In genomic region chr13:87123987-87124784, GRCh38 we compare ENCODE assay signal across 10 cellular contexts.
DNase-seq lines count a peak whose midpoint lies in the region; FAIRE-seq lines count a peak whose summit lies in the region.
"Had no signal": no experiment of that assay in that cellular context is flagged by ENCODE, and none has a peak within 500 bp of the region (broad histone marks: within the 10 kb centered on the region; RNA-seq: fewer than 3 reads in every experiment).

No MANE protein-coding gene starts in this region.

- H3K9me3 Mint-ChIP-seq in activated T-helper 2 cell treated with anti-CD3 and anti-CD28 coated beads, Interferon-gamma antibody, Interleukin-2, Interleukin-4, amounts not matched to agents 10 μg/mL and 5 μg/mL and 100 μg/mL, durations not matched to agents 14 hours and 24 hours and 36 hours: peaks cover 11% of the 10 kb centered on the region

- H3K4me1 Mint-ChIP-seq in activated T-helper 2 cell treated with anti-CD3 and anti-CD28 coated beads, Interferon-gamma antibody, Interleukin-2, Interleukin-4, amounts not matched to agents 10 μg/mL and 5 μg/mL and 100 μg/mL, durations not matched to agents 14 hours and 24 hours and 36 hours (ENCODE audit: low read depth): no peaks in the 10 kb centered on the region

- H3K27ac ChIP-seq in BLaER1 treated with 17β-estradiol and CSF1 and Interleukin-3, amounts not matched to agents 10 nM and 100 nM: peak overlapping the region in 10 of 11 experiments; percentile 64 to 95 (median 89); a peak in 20 of 22 replicates
- no peak overlapping the region for H3K27ac ChIP-seq in small intestine (ENCODE audit: low read depth in 1 of 2, low read length in 1 of 2)
- H3K27ac ChIP-seq: upper lobe of left lung had no signal

- no peaks in the 10 kb centered on the region for H3K27me3 ChIP-seq in BLaER1 treated with 17β-estradiol and CSF1 and Interleukin-3, amounts not matched to agents 10 nM and 100 nM
- H3K27me3 ChIP-seq in small intestine (ENCODE audit: control insufficient read depth in 2 of 2, insufficient read depth in 2 of 2, low read length in 2 of 2): no peaks in the 10 kb centered on the region
- H3K27me3 ChIP-seq: upper lobe of left lung had no signal

- H3K4me3 Mint-ChIP-seq in activated T-helper 2 cell treated with anti-CD3 and anti-CD28 coated beads, Interferon-gamma antibody, Interleukin-2, Interleukin-4, amounts not matched to agents 10 μg/mL and 5 μg/mL and 100 μg/mL, durations not matched to agents 14 hours and 24 hours and 36 hours (ENCODE audit: low read depth): no peak overlapping the region

- peaks cover 23 to 64% (median 37%) of the 10 kb centered on the region in 10 experiments for H3K4me1 ChIP-seq in BLaER1 treated with 17β-estradiol and CSF1 and Interleukin-3, amounts not matched to agents 10 nM and 100 nM
- no peaks in the 10 kb centered on the region for H3K4me1 ChIP-seq in small intestine (ENCODE audit: control insufficient read depth in 2 of 2, insufficient read depth in 1 of 2, low read depth in 1 of 2, low read length in 1 of 2)
- H3K4me1 ChIP-seq: upper lobe of left lung had no signal

- 53 to 62% (median 53%) methylated on average over 10 of the region's 10 CpGs for WGBS in small intestine, 3 donors

- H3K9ac ChIP-seq in BLaER1 treated with 17β-estradiol and CSF1 and Interleukin-3, amounts not matched to agents 10 nM and 100 nM: peak overlapping the region in 10 of 11 experiments; percentile 37 to 77 (median 70); a peak in 19 of 22 replicates

- H3K27me3 Mint-ChIP-seq in activated T-helper 2 cell treated with anti-CD3 and anti-CD28 coated beads, Interferon-gamma antibody, Interleukin-2, Interleukin-4, amounts not matched to agents 10 μg/mL and 5 μg/mL and 100 μg/mL, durations not matched to agents 14 hours and 24 hours and 36 hours (ENCODE audit: low read depth): no peaks in the 10 kb centered on the region

- no peak for FAIRE-seq in small intestine (lab: Jason Lieb, UNC)

- H3K36me3 Mint-ChIP-seq in activated T-helper 2 cell treated with anti-CD3 and anti-CD28 coated beads, Interferon-gamma antibody, Interleukin-2, Interleukin-4, amounts not matched to agents 10 μg/mL and 5 μg/mL and 100 μg/mL, durations not matched to agents 14 hours and 24 hours and 36 hours (ENCODE audit: low read depth): no peaks in the 10 kb centered on the region

- H3K4me2 ChIP-seq in BLaER1 treated with 17β-estradiol and CSF1 and Interleukin-3, amounts not matched to agents 10 nM and 100 nM: peak overlapping the region; percentile 53 to 82 (median 68)

- DNase-seq in HT-29 (ENCODE audit: low spot score) (peak; percentile 35), SKM-1 (lab: John Stamatoyannopoulos, UW; ENCODE audit: unreplicated experiment) (peak; percentile 88), iPS DF 4.7 (ENCODE audit: extremely low read depth, low spot score) (peak; percentile 7), activated T-cell treated with anti-CD3 and anti-CD28 coated beads for 4 hours (no peak), small intestine (no peak)
- DNase-seq in activated T-helper 2 cell treated with anti-CD3 and anti-CD28 coated beads, Interferon-gamma antibody, Interleukin-2, Interleukin-4, amounts not matched to agents 10 μg/mL and 5 μg/mL and 100 μg/mL, durations not matched to agents 14 hours and 24 hours and 36 hours (ENCODE audit: low spot score): no peak
- DNase-seq in activated CD4-positive, alpha-beta T cell treated with anti-CD3 and anti-CD28 coated beads, Interleukin-2, amount 50 U/mL, for 1 hour: no peak

- H4K20me1 ChIP-seq in BLaER1 treated with 17β-estradiol and CSF1 and Interleukin-3, amounts not matched to agents 10 nM and 100 nM: no peaks in the 10 kb centered on the region

- no peak overlapping the region for H3K27ac Mint-ChIP-seq in activated T-helper 2 cell treated with anti-CD3 and anti-CD28 coated beads, Interferon-gamma antibody, Interleukin-2, Interleukin-4, amounts not matched to agents 10 μg/mL and 5 μg/mL and 100 μg/mL, durations not matched to agents 14 hours and 24 hours and 36 hours

- intact Hi-C loops in activated T-helper 2 cell treated with anti-CD3 and anti-CD28 coated beads, Interferon-gamma antibody, Interleukin-2, Interleukin-4, amounts not matched to agents 10 μg/mL and 5 μg/mL and 100 μg/mL, durations not matched to agents 14 hours and 24 hours and 36 hours (cut with micrococcal nuclease): no loop called here

- H3K9me3 ChIP-seq in BLaER1 treated with 17β-estradiol and CSF1 and Interleukin-3, amounts not matched to agents 10 nM and 100 nM (replicated peaks in 1 of 11): peaks cover 0 to 15% (median 11%) of the 10 kb centered on the region in 11 experiments; a peak in 15 of 22 replicates
- no peaks in the 10 kb centered on the region for H3K9me3 ChIP-seq in small intestine (ENCODE audit: control insufficient read depth, low read depth)
- H3K9me3 ChIP-seq: upper lobe of left lung had no signal

- H3K4me3 ChIP-seq in BLaER1 treated with 17β-estradiol and CSF1 and Interleukin-3, amounts not matched to agents 10 nM and 100 nM: no peak overlapping the region
- no peak overlapping the region for H3K4me3 ChIP-seq in small intestine (ENCODE audit: low read depth in 1 of 2, low read length in 2 of 2)
- H3K4me3 ChIP-seq: lung, upper lobe of left lung had no signal

- no peaks in the 10 kb centered on the region for H3K36me3 ChIP-seq in BLaER1 treated with 17β-estradiol and CSF1 and Interleukin-3, amounts not matched to agents 10 nM and 100 nM
- H3K36me3 ChIP-seq in small intestine (ENCODE audit: control insufficient read depth in 2 of 2, insufficient read depth in 2 of 2, low read length in 2 of 2): no peaks in the 10 kb centered on the region
- H3K36me3 ChIP-seq: upper lobe of left lung had no signal

Comparison
In these comparisons a context has a peak if more than half of its experiments do, and no peak if none do; other contexts are left out.
1. H3K27ac ChIP-seq: peak in BLaER1 treated with 17β-estradiol and CSF1 and Interleukin-3, amounts not matched to agents 10 nM and 100 nM (10 of 11); none in small intestine (0 of 2).
2. DNase-seq: peak in HT-29 (single experiment), SKM-1 (single experiment) and iPS DF 4.7 (single experiment); none in activated T-cell treated with anti-CD3 and anti-CD28 coated beads for 4 hours (single experiment), small intestine (single experiment), activated T-helper 2 cell treated with anti-CD3 and anti-CD28 coated beads, Interferon-gamma antibody, Interleukin-2, Interleukin-4, amounts not matched to agents 10 μg/mL and 5 μg/mL and 100 μg/mL, durations not matched to agents 14 hours and 24 hours and 36 hours (single experiment) and activated CD4-positive, alpha-beta T cell treated with anti-CD3 and anti-CD28 coated beads, Interleukin-2, amount 50 U/mL, for 1 hour (single experiment).